12 cellular contexts compared by ENCODE assay signal in the genomic region with DNA sequence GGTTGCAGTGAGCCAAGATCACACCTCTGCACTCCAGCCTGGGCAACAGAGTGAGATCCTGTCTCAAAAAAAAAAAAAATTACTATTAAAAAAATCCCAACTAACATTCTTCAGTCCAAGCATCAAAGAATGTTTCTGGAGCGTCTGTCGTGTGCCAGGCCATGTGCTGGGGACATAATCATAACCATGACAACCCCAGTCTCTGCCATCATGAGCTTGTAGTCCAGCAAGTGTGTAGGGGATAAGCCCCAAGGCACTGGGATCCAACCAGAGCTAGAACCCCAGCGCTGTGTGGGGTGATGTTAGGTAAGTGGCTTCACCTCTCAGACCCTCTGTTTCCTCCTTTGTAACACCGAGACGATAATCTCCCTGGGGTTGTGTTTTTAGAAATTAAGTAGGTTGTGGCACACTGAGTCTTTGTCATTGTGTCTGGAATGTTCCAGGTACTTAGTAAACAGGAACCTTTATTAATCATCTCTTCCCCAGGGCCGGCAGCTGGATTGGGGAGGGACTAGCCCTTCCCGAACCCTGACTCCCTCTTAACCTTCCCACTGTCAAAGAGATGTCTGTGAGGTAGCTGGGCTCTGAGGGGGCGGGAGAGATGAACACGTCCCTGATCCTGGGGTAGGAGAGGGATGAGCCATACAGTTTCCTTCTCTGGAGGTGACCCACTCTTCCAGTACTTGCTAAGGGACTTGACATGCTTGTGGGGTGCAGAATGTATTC. TPM values are rescaled to one million over a fixed set of nuclear protein-coding genes. Genes with fewer than 3 reads are reported as not detected.
DNase-seq lines count a peak whose midpoint lies in the region; ATAC-seq and TF ChIP-seq lines count a peak whose summit lies in the region.
"Had no signal": no experiment of that assay in that cellular context is flagged by ENCODE, and none has a peak within 500 bp of the region (broad histone marks: within the 10 kb centered on the region; RNA-seq: fewer than 3 reads in every experiment).

No MANE protein-coding gene starts in this region.

- peaks cover 48% of the 10 kb centered on the region for H3K79me2 ChIP-seq in DND-41 (ENCODE audit: insufficient read depth, low read length)

- H3K27ac ChIP-seq in DND-41 (ENCODE audit: low read length) (no peak overlapping the region), ascending aorta (peak overlapping the region; percentile 97 to 99), psoas muscle (no peak overlapping the region)
- H3K27ac ChIP-seq: brain microvascular endothelial cell had no signal

- intact Hi-C loops in ascending aorta (cut with DNase I) = no loop called here
- intact Hi-C loops in psoas muscle (cut with DNase I) = no loop called here

- H2AFZ ChIP-seq in DND-41 (ENCODE audit: low read depth, low read length) = no peak overlapping the region

- H3K4me3 ChIP-seq in DND-41 (ENCODE audit: low read depth in 1 of 2, low read length in 2 of 2) (no peak overlapping the region), ascending aorta (peak overlapping the region; percentile 43 to 72), foreskin fibroblast (ENCODE audit: low read depth in 1 of 2, low read length in 2 of 2) (peak overlapping the region; percentile 1 to 15), psoas muscle (peak overlapping the region; percentile 76)

- TF ChIP-seq CTCF in DND-41 (IDR thresholded peaks at IDR 0.05; ENCODE audit: borderline replicate concordance, extremely low read depth, low read length, poor library complexity, severe bottlenecking) (no peak), ascending aorta (IDR thresholded peaks at IDR 0.05) (no peak), foreskin fibroblast (IDR thresholded peaks at IDR 0.05; ENCODE audit: low read depth, low read length) (no peak), psoas muscle (IDR thresholded peaks at IDR 0.05) (no peak)

- H3K4me2 ChIP-seq in DND-41 (ENCODE audit: insufficient read depth, low read length) = 0 out of 2 replicates have a peak overlapping the region, but pooled peaks have one; percentile 5

- 63 to 76% (median 67%) methylated on average over 9 of the region's 9 CpGs for WGBS in psoas muscle, 3 donors

- H3K4me1 ChIP-seq in DND-41 (ENCODE audit: insufficient read depth, low read length) (peaks cover 40% of the 10 kb centered on the region), ascending aorta (peaks cover 7 to 41% of the 10 kb centered on the region in 2 donors), psoas muscle (peaks cover 29% of the 10 kb centered on the region)
- H3K4me1 ChIP-seq: BE2C had no signal

- H3K9ac ChIP-seq in DND-41 (ENCODE audit: low read depth, low read length) = no peak overlapping the region

- no peaks in the 10 kb centered on the region for H3K9me3 ChIP-seq in DND-41 (ENCODE audit: insufficient read depth, low read length, severe bottlenecking)
- no peaks in the 10 kb centered on the region for H3K9me3 ChIP-seq in ascending aorta
- no peaks in the 10 kb centered on the region for H3K9me3 ChIP-seq in psoas muscle
- H3K9me3 ChIP-seq: BE2C had no signal

- peaks cover 32% of the 10 kb centered on the region for H3K36me3 ChIP-seq in DND-41 (ENCODE audit: insufficient read depth, low read length)
- peaks cover 28 to 38% of the 10 kb centered on the region in 2 donors for H3K36me3 ChIP-seq in ascending aorta
- H3K36me3 ChIP-seq in psoas muscle (ENCODE audit: insufficient read depth in 1 of 2, low read depth in 1 of 2) = peaks cover 3 to 44% of the 10 kb centered on the region in 2 donors
- H3K36me3 ChIP-seq: BE2C had no signal

- no peaks in the 10 kb centered on the region for H3K27me3 ChIP-seq in DND-41 (ENCODE audit: insufficient read depth, low read length, poor library complexity)
- H3K27me3 ChIP-seq in ascending aorta = no peaks in the 10 kb centered on the region
- no peaks in the 10 kb centered on the region for H3K27me3 ChIP-seq in psoas muscle (ENCODE audit: insufficient read depth in 3 of 3, low read length in 2 of 3)
- H3K27me3 ChIP-seq: BE2C, brain microvascular endothelial cell had no signal

- DNase-seq in DND-41 (no peak), ascending aorta (ENCODE audit: low spot score in 2 of 2) (no peak), foreskin fibroblast (peak in 1 of 2 donors; percentile 25), psoas muscle (no peak), HT-29 (ENCODE audit: low spot score) (no peak)
- DNase-seq: BE2C, brain microvascular endothelial cell, NCI-H2081 had no signal

- H4K20me1 ChIP-seq in DND-41 (ENCODE audit: insufficient read depth, low read length) = peaks cover 2% of the 10 kb centered on the region; the same call in 1 of the 2 replicates

- ATAC-seq in DND-41 (ENCODE audit: insufficient read depth, low read depth) (no peak), psoas muscle (no peak), HG03354 (IDR thresholded peaks at IDR 0.05; ENCODE audit: poor library complexity, severe bottlenecking, unreplicated experiment) (no peak), HG02981 (IDR thresholded peaks at IDR 0.05; ENCODE audit: unreplicated experiment) (no peak), HG03571 (IDR thresholded peaks at IDR 0.05; ENCODE audit: unreplicated experiment) (no peak)
- ATAC-seq: stimulated activated memory B cell treated with anti-CD40 and anti-IgM and Interleukin-4, amounts not matched to agents 10 μg/mL and 1 μg/mL and 100 μg/mL, for 72 hours had no signal

RNA-seq across cellular contexts. Expression of a gene that starts 5.2 kb away (rescaled TPM):
- 60.7 TPM for total RNA-seq in ascending aorta
- total RNA-seq in psoas muscle = 10 to 100 TPM in 3 of 4 donors, 1 to 10 TPM in 1; 6.9 to 16.7 (median 14.2) TPM
- 10 to 100 TPM; 10.2 to 19.2 (median 16.6) TPM for polyA plus RNA-seq in psoas muscle
- total RNA-seq in HT-29 (2014; rRNA removed; shearing (Covaris generic)) = 52.2 and 58.5 TPM in 2 replicates

RNA-seq across cellular contexts. Expression of a gene that starts 5.4 kb away (rescaled TPM):
- total RNA-seq in ascending aorta = 33.3 TPM
- 10 to 100 TPM in 3 of 4 donors, 1 to 10 TPM in 1; 6.8 to 16.2 (median 13.7) TPM for total RNA-seq in psoas muscle
- polyA plus RNA-seq in psoas muscle = 10 to 100 TPM; 13.2 to 43.1 (median 16.1) TPM
- 57.2 and 71.3 TPM in 2 replicates for total RNA-seq in HT-29 (2014; rRNA removed; shearing (Covaris generic))

RNA-seq across cellular contexts. Expression of a gene that starts 28.2 kb away (rescaled TPM):
- total RNA-seq in ascending aorta (8.3 TPM), psoas muscle (10 to 100 TPM in 2 of 4 donors, 1 to 10 TPM in 2; 6.7 to 13.3 (median 9.6) TPM)
- polyA plus RNA-seq in psoas muscle = 1 to 10 TPM; 5.1 to 8.9 (median 6.6) TPM
- 1.9 and 2.6 TPM in 2 replicates for total RNA-seq in HT-29 (2014; rRNA removed; shearing (Covaris generic))

RNA-seq across cellular contexts. Expression of a gene that starts 28.9 kb away (rescaled TPM):
- 154 TPM for total RNA-seq in ascending aorta
- total RNA-seq in psoas muscle = 10 to 100 TPM; 27.5 to 43.6 (median 33.5) TPM
- polyA plus RNA-seq in psoas muscle = 10 to 100 TPM; 21.5 to 34.2 (median 22.5) TPM
- 252 and 361 TPM in 2 replicates for total RNA-seq in HT-29 (2014; rRNA removed; shearing (Covaris generic))

RNA-seq across cellular contexts. Expression of a gene that starts 31.6 kb away (rescaled TPM):
- total RNA-seq in ascending aorta = 360 TPM
- 10 to 100 TPM; 12.0 to 13.3 (median 12.9) TPM for total RNA-seq in psoas muscle
- 1 to 10 TPM; 3.3 to 5.5 (median 4.1) TPM for polyA plus RNA-seq in psoas muscle
- 13.4 and 14.6 TPM in 2 replicates for total RNA-seq in HT-29 (2014; rRNA removed; shearing (Covaris generic))

Comparison
In these comparisons a context has a peak if more than half of its experiments do, and no peak if none do; other contexts are left out.
1. H3K27ac ChIP-seq: peak in ascending aorta (2 of 2); none in DND-41 (single experiment) and psoas muscle (single experiment).
2. H3K4me3 ChIP-seq: peak in ascending aorta (2 of 2), foreskin fibroblast (2 of 2) and psoas muscle (single experiment); none in DND-41 (0 of 2).